In the genomic region with DNA sequence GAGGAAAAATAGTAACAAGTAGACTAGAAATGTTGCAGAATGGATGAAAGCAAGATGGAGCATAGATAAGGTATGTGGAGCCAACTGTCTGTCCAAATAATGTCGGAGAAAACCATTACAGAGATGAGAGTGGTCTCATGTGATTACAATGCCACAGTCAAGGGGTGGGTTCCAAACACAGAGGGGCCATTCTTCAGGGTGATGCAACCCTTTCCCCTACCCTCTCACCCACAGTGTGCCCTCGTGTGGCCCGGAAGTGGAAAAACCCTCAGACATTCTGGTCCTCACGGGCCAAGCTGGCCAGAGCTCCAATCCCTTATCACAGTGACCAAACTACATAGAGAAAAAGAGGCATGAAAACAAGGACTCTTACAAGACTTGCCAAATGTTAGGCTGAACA, we compare ENCODE assay signal across 18 cellular contexts. TPM values are rescaled to one million over a fixed set of nuclear protein-coding genes. Genes with fewer than 3 reads are reported as not detected.
DNase-seq lines count a peak whose midpoint lies in the region; ATAC-seq, FAIRE-seq and TF ChIP-seq lines count a peak whose summit lies in the region.
"Had no signal": no experiment of that assay in that cellular context is flagged by ENCODE, and none has a peak within 500 bp of the region (broad histone marks: within the 10 kb centered on the region; RNA-seq: fewer than 3 reads in every experiment).

No MANE protein-coding gene starts in this region.

- TF ChIP-seq CTCF in GM23338 (conservative IDR thresholded peaks at IDR 0.05; ENCODE audit: low read depth in 2 of 2): peak; percentile 38 to 58
- peak in 1 of 3 experiments; percentile 32; a peak in 2 of 6 replicates for TF ChIP-seq CTCF in K562 (IDR thresholded peaks at IDR 0.05 in 2 of 3, conservative IDR thresholded peaks at IDR 0.05 in 1 of 3; ENCODE audit: insufficient read depth in 2 of 3, low read depth in 1 of 3, low read length in 3 of 3)

- no peak overlapping the region for H2BK5ac ChIP-seq in mesendoderm (ENCODE audit: low read length)

- no peaks in the 10 kb centered on the region; the same call in 1 of the 2 replicates for H3K9me2 ChIP-seq in GM23338 (ENCODE audit: insufficient read depth)
- no peaks in the 10 kb centered on the region for H3K9me2 ChIP-seq in Karpas-422 (replicated peaks; ENCODE audit: insufficient read depth, low read length)

- CTCF ChIA-PET in K562 (lab: Yijun Ruan, JAX; ENCODE audit: low intra/inter-chr PET ratio): no interaction called here

- H3K9me3 Mint-ChIP-seq in GM23338: peaks cover 5% of the 10 kb centered on the region; the same call in 2 of the 3 replicates
- H3K9me3 Mint-ChIP-seq in stimulated activated naive B cell treated with anti-CD40 and anti-IgM and Interleukin-4, amounts not matched to agents 10 μg/mL and 1 μg/mL and 100 μg/mL, for 72 hours: peaks cover 0 to 3% of the 10 kb centered on the region in 2 donors

- H3K9me1 ChIP-seq in K562 (ENCODE audit: control insufficient read depth, insufficient read depth, low read length): no peaks in the 10 kb centered on the region

- H3K9me3 ChIP-seq in Karpas-422 (ENCODE audit: low read length): peaks cover 6% of the 10 kb centered on the region
- H3K9me3 ChIP-seq in K562 (replicated peaks; ENCODE audit: control insufficient read depth, insufficient read depth, low read depth, low read length): no peaks in the 10 kb centered on the region
- H3K9me3 ChIP-seq: Caco-2, MG63 had no signal

- TF ChIP-seq EP300 in K562 (IDR thresholded peaks at IDR 0.05; ENCODE audit: low read length): no peak

- in situ Hi-C loops in K562 (cut with MboI): no loop called here

- H3K4me3 ChIP-seq in GM23338: no peak overlapping the region
- no peak overlapping the region for H3K4me3 ChIP-seq in Karpas-422 (ENCODE audit: low read length)
- no peak overlapping the region for H3K4me3 ChIP-seq in K562
- H3K4me3 ChIP-seq in mesendoderm (ENCODE audit: low read length): no peak overlapping the region
- H3K4me3 ChIP-seq: MG63 had no signal

- no peak overlapping the region for H2BK120ac ChIP-seq in mesendoderm (ENCODE audit: low read depth, low read length)

- no peak overlapping the region for H2BK15ac ChIP-seq in mesendoderm (replicated peaks; ENCODE audit: low read depth)

- peak; percentile 24 for DNase-seq in GM23338 (ENCODE audit: low spot score)
- DNase-seq in Karpas-422: peak; percentile 43
- DNase-seq in K562 (ENCODE audit: extremely low read depth in 1 of 4, low spot score in 3 of 4): peak in 1 of 4 experiments; percentile 7
- peak; percentile 46 for DNase-seq in mesendoderm
- no peak for DNase-seq in medulla oblongata (ENCODE audit: extremely low spot score)
- DNase-seq in NCI-H526 treated with DMSO at 0.1 percent for 48 hours (lab: John Stamatoyannopoulos, UW): no peak
- no peak for DNase-seq in stimulated activated naive B cell treated with anti-CD40 and anti-IgM and Interleukin-4, amounts not matched to agents 10 μg/mL and 1 μg/mL and 100 μg/mL, for 72 hours
- DNase-seq: Caco-2; CD4-positive, CD25-positive, alpha-beta regulatory T cell; MG63; NCI-H1048; NCI-H1436 treated with DMSO at 0.1 percent for 48 hours; NCI-H2029; NCI-H2171; NCI-H526; Right ventricle myocardium superior had no signal

- no peaks in the 10 kb centered on the region for H3K27me3 ChIP-seq in GM23338 (ENCODE audit: insufficient read depth)
- no peaks in the 10 kb centered on the region for H3K27me3 ChIP-seq in Karpas-422 (ENCODE audit: low read length)
- H3K27me3 ChIP-seq in K562 (ENCODE audit: control insufficient read depth in 2 of 2, insufficient read depth in 2 of 2, low read length in 2 of 2): no peaks in the 10 kb centered on the region
- no peaks in the 10 kb centered on the region for H3K27me3 ChIP-seq in mesendoderm (ENCODE audit: insufficient read depth, low read length, poor library complexity)
- H3K27me3 ChIP-seq: MG63 had no signal

- no peaks in the 10 kb centered on the region for H3K79me1 ChIP-seq in mesendoderm (ENCODE audit: low read length)

- FAIRE-seq in K562 (lab: Jason Lieb, UNC): no peak
- FAIRE-seq: G401.6 had no signal

- no peak overlapping the region for H3K4me3 Mint-ChIP-seq in GM23338
- H3K4me3 Mint-ChIP-seq in stimulated activated naive B cell treated with anti-CD40 and anti-IgM and Interleukin-4, amounts not matched to agents 10 μg/mL and 1 μg/mL and 100 μg/mL, for 72 hours: no peak overlapping the region

- TF ChIP-seq RAD21 in K562 (CRISPR knock-in tag; conservative IDR thresholded peaks at IDR 0.05 in 1 of 2, IDR thresholded peaks at IDR 0.05 in 1 of 2): no peak; a peak in 1 of 4 replicates

- H3K79me2 ChIP-seq in GM23338 (replicated peaks; ENCODE audit: insufficient read depth) (no peaks in the 10 kb centered on the region), Karpas-422 (ENCODE audit: low read length) (no peaks in the 10 kb centered on the region), K562 (ENCODE audit: control insufficient read depth, insufficient read depth, low read length) (no peaks in the 10 kb centered on the region), mesendoderm (ENCODE audit: control insufficient read depth, insufficient read depth, low read length) (no peaks in the 10 kb centered on the region)

- no peak overlapping the region for H3K56ac ChIP-seq in mesendoderm (ENCODE audit: low read length)

- no peak overlapping the region for H3K18ac ChIP-seq in mesendoderm (ENCODE audit: low read length)

- H3K27me3 Mint-ChIP-seq in GM23338 (ENCODE audit: insufficient read depth, low read depth, poor library complexity): no peaks in the 10 kb centered on the region
- peaks cover 35 to 41% of the 10 kb centered on the region in 2 donors for H3K27me3 Mint-ChIP-seq in stimulated activated naive B cell treated with anti-CD40 and anti-IgM and Interleukin-4, amounts not matched to agents 10 μg/mL and 1 μg/mL and 100 μg/mL, for 72 hours

- H3K27ac ChIP-seq in GM23338 (ENCODE audit: low read depth) (no peak overlapping the region), Karpas-422 (ENCODE audit: low read length) (no peak overlapping the region), K562 (ENCODE audit: extremely low read depth, low read depth, low read length) (no peak overlapping the region), mesendoderm (ENCODE audit: low read depth, low read length) (no peak overlapping the region)

- H2AFZ ChIP-seq in GM23338 (peak overlapping the region; percentile 40), Karpas-422 (ENCODE audit: low read length) (no peak overlapping the region), K562 (ENCODE audit: low read depth, low read length) (peak overlapping the region; percentile 76)

- ATAC-seq in GM23338 (peak; percentile 48; the same call in 2 of the 3 replicates), K562 (peak; percentile 54; the same call in 1 of the 3 replicates), GM18502 (IDR thresholded peaks at IDR 0.05; ENCODE audit: poor library complexity, unreplicated experiment) (no peak)
- no peak for ATAC-seq in stimulated activated naive B cell treated with anti-CD40 and anti-IgM and Interleukin-4, amounts not matched to agents 10 μg/mL and 1 μg/mL and 100 μg/mL, for 72 hours (replicated peaks)

- H3K9ac ChIP-seq in Karpas-422 (ENCODE audit: low read length) (no peak overlapping the region), K562 (ENCODE audit: insufficient read depth in 1 of 2, low read depth in 2 of 2, low read length in 2 of 2) (no peak overlapping the region), mesendoderm (ENCODE audit: low read length) (no peak overlapping the region)

- H2AK5ac ChIP-seq in mesendoderm (ENCODE audit: low read length): no peak overlapping the region

- no peaks in the 10 kb centered on the region for H3K36me3 ChIP-seq in GM23338 (ENCODE audit: insufficient read depth)
- H3K36me3 ChIP-seq in Karpas-422 (ENCODE audit: insufficient read depth, low read length): no peaks in the 10 kb centered on the region
- H3K36me3 ChIP-seq in K562 (ENCODE audit: control insufficient read depth, insufficient read depth, low read length): no peaks in the 10 kb centered on the region
- no peaks in the 10 kb centered on the region for H3K36me3 ChIP-seq in mesendoderm (ENCODE audit: control insufficient read depth, insufficient read depth, low read length)
- H3K36me3 ChIP-seq: MG63 had no signal

- H3K23ac ChIP-seq in mesendoderm (ENCODE audit: low read length): no peak overlapping the region

- BruUV-seq in K562 (replicated peaks; lab: Mats Ljungman, UMichigan): no TSS peak

- H3F3A ChIP-seq in GM23338 (replicated peaks; ENCODE audit: low read depth): no peaks in the 10 kb centered on the region

- peaks cover 6% of the 10 kb centered on the region; the same call in 1 of the 3 replicates for H3K36me3 Mint-ChIP-seq in GM23338 (ENCODE audit: low read depth)
- no peaks in the 10 kb centered on the region for H3K36me3 Mint-ChIP-seq in stimulated activated naive B cell treated with anti-CD40 and anti-IgM and Interleukin-4, amounts not matched to agents 10 μg/mL and 1 μg/mL and 100 μg/mL, for 72 hours
- H3K36me3 Mint-ChIP-seq: CD4-positive, CD25-positive, alpha-beta regulatory T cell had no signal

- H3K27ac Mint-ChIP-seq in GM23338: no peak overlapping the region; the same call in 1 of the 2 replicates
- H3K27ac Mint-ChIP-seq in stimulated activated naive B cell treated with anti-CD40 and anti-IgM and Interleukin-4, amounts not matched to agents 10 μg/mL and 1 μg/mL and 100 μg/mL, for 72 hours: no peak overlapping the region
- H3K27ac Mint-ChIP-seq: CD4-positive, CD25-positive, alpha-beta regulatory T cell had no signal

- H3K4me2 ChIP-seq in GM23338: no peak overlapping the region
- H3K4me2 ChIP-seq in Karpas-422 (ENCODE audit: low read depth, low read length, poor library complexity, severe bottlenecking): no peak overlapping the region
- H3K4me2 ChIP-seq in K562 (ENCODE audit: insufficient read depth, low read length): no peak overlapping the region; the same call in 1 of the 2 replicates
- H3K4me2 ChIP-seq in mesendoderm (ENCODE audit: low read length): no peak overlapping the region

- no peak for TF ChIP-seq POLR2A in K562 (conservative IDR thresholded peaks at IDR 0.05)

- H3K4me1 ChIP-seq in GM23338 (ENCODE audit: insufficient read depth) (no peaks in the 10 kb centered on the region), Karpas-422 (ENCODE audit: low read length) (no peaks in the 10 kb centered on the region), K562 (replicated peaks in 1 of 2; ENCODE audit: control insufficient read depth in 2 of 2, insufficient read depth in 2 of 2, low read length in 2 of 2) (no peaks in the 10 kb centered on the region; a peak in 1 of 5 replicates), mesendoderm (ENCODE audit: control insufficient read depth, low read depth, low read length) (no peaks in the 10 kb centered on the region)
- H3K4me1 ChIP-seq: Caco-2 had no signal

- no peak overlapping the region for H3K4ac ChIP-seq in mesendoderm (ENCODE audit: low read depth, low read length)

- no peak overlapping the region for H4K8ac ChIP-seq in mesendoderm (ENCODE audit: low read depth, low read length)

- H4K20me1 ChIP-seq in GM23338 (replicated peaks; ENCODE audit: insufficient read depth): no peaks in the 10 kb centered on the region
- H4K20me1 ChIP-seq in Karpas-422 (ENCODE audit: insufficient read depth, low read depth, low read length): no peaks in the 10 kb centered on the region
- H4K20me1 ChIP-seq in K562 (replicated peaks; ENCODE audit: control insufficient read depth, insufficient read depth, low read length): no peaks in the 10 kb centered on the region

- H4K5ac ChIP-seq in mesendoderm (ENCODE audit: low read length): no peak overlapping the region

- intact Hi-C loops in K562 (cut with micrococcal nuclease): no loop called here

- no peaks in the 10 kb centered on the region for H3K4me1 Mint-ChIP-seq in GM23338
- H3K4me1 Mint-ChIP-seq in stimulated activated naive B cell treated with anti-CD40 and anti-IgM and Interleukin-4, amounts not matched to agents 10 μg/mL and 1 μg/mL and 100 μg/mL, for 72 hours: no peaks in the 10 kb centered on the region
- H3K4me1 Mint-ChIP-seq: CD4-positive, CD25-positive, alpha-beta regulatory T cell had no signal

- WGBS in K562 (ENCODE audit: insufficient coverage, low coverage, missing lambda C conversion rate): 12% methylated on average over 4 of the region's 4 CpGs
- WGBS in mesendoderm (ENCODE audit: extremely low coverage, insufficient coverage, low lambda C conversion rate): no CpG with 5 or more reads among the region's 4 CpGs

- POLR2A ChIA-PET in K562 (lab: Yijun Ruan, JAX): no interaction called here

RNA-seq across cellular contexts. Expression of a gene that starts 17.7 kb away (rescaled TPM):
- total RNA-seq in GM23338 (2014; rRNA removed; shearing (Covaris generic)): 17.6 and 24.1 TPM in 2 replicates
- polyA plus RNA-seq in GM23338 (2016; fragmentation: Nextera tagmentation; extraction: Ambion mirVana): 5.4 and 6.1 TPM in 2 replicates
- not detected in 2 replicates for total RNA-seq in Karpas-422 (2014; rRNA removed; shearing (Covaris generic); ENCODE audit: low replicate concordance)
- 3.4 and 11.5 TPM in 2 replicates for total RNA-seq in K562 (2011; cell fraction: chromatin; rRNA removed; ENCODE audit: low replicate concordance)
- 17.2 and 19.7 TPM in 2 replicates for total RNA-seq in K562 (2011; cell fraction: nucleolus; rRNA removed)
- total RNA-seq in K562 (2011; cell fraction: nucleoplasm; rRNA removed): 7.4 and 8.5 TPM in 2 replicates
- 14.8 and 18.5 TPM in 2 replicates for total RNA-seq in K562 (2014; rRNA removed)
- 1.2 and 1.5 TPM in 2 replicates for total RNA-seq in K562 (2014; rRNA removed; fragmentation: Illumina TruSeq; extraction: Trizol)
- total RNA-seq in K562 (2015; rRNA removed; fragmentation: Illumina TruSeq; extraction: Trizol): 8.0 and 8.1 TPM in 2 replicates
- 11.7 and 12.0 TPM in 2 replicates for total RNA-seq in K562 (2021)
- 2.3 TPM in 2 replicates for polyA plus RNA-seq in K562 (2011; rRNA removed)
- polyA plus RNA-seq in K562 (2011; cell fraction: cytosol; rRNA removed): 5.0 and 13.1 TPM in 2 replicates
- polyA plus RNA-seq in K562 (2011; cell fraction: nucleus; rRNA removed): 2.2 and 4.5 TPM in 2 replicates
- polyA plus RNA-seq in K562 (2012): 5.5 and 6.8 TPM in 2 replicates
- 1.7 and 9.6 TPM in 2 replicates for polyA plus RNA-seq in K562 (2014; fragmentation: Illumina TruSeq; extraction: Trizol)
- under 1 TPM; 0.25 to 0.39 TPM for polyA plus RNA-seq in K562 (2014; fragmentation: Nextera tagmentation; extraction: Ambion mirVana)
- polyA plus RNA-seq in K562 (2014; rRNA removed): 6.6 and 9.1 TPM in 2 replicates
- polyA minus RNA-seq in K562 (2011; rRNA and poly(A)+ RNA removed): 0.33 and 1.4 TPM in 2 replicates
- polyA minus RNA-seq in K562 (2011; cell fraction: cytosol; rRNA and poly(A)+ RNA removed): 11.8 and 18.3 TPM in 2 replicates
- 10.0 and 15.2 TPM in 2 replicates for polyA minus RNA-seq in K562 (2011; cell fraction: nucleus; rRNA and poly(A)+ RNA removed)
- polyA plus RNA-seq in mesendoderm (2013, experiment 1 of 2): 12.0 TPM
- polyA plus RNA-seq in mesendoderm (2013, experiment 2 of 2): 10.6 TPM
- total RNA-seq: Caco-2 had no signal

Comparison
In these comparisons a context has a peak if more than half of its experiments do, and no peak if none do; other contexts are left out.
1. ATAC-seq: peak in GM23338 (single experiment) and K562 (single experiment); none in GM18502 (single experiment) and stimulated activated naive B cell treated with anti-CD40 and anti-IgM and Interleukin-4, amounts not matched to agents 10 μg/mL and 1 μg/mL and 100 μg/mL, for 72 hours (0 of 2).
2. DNase-seq: peak in GM23338 (single experiment), Karpas-422 (single experiment) and mesendoderm (single experiment); none in medulla oblongata (single experiment), NCI-H526 treated with DMSO at 0.1 percent for 48 hours (single experiment) and stimulated activated naive B cell treated with anti-CD40 and anti-IgM and Interleukin-4, amounts not matched to agents 10 μg/mL and 1 μg/mL and 100 μg/mL, for 72 hours (single experiment).